1 cellular context compared by ENCODE assay signal in genomic region chr6:108080010-108080780, GRCh38.
A peak's percentile ranks its signal among the peaks of the same experiment; 100 is the strongest.
TF ChIP-seq lines count a peak whose summit lies in the region.

No MANE protein-coding gene starts in this region.

TF ChIP-seq in GM23338, 12 proteins besides CTCF, POLR2A, EP300 and RAD21 (continued from another document):
- TF ChIP-seq ZNF462 (CRISPR knock-in tag; IDR thresholded peaks at IDR 0.05) = peak; percentile 92
- no peak for TF ChIP-seq NANOG (IDR thresholded peaks at IDR 0.05; ENCODE audit: borderline replicate concordance)
